17 cellular contexts compared by ENCODE assay signal in the genomic region with DNA sequence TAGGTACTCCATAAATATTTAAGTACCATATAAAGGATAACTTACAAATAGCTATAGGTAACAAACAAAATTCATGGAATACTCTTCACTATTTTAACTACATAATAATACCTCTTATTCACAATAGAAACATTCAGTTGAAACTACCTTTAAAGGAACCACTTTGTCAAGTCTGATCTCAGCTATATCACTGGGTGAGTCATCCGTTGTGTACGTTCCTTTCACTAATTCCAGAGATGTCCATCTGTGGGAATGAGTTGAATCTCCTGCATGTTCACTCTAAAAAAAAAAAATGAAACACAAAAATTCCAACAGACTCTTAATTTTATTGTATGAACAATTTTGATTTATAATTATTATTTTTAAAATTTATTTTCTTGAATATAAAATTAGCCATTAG.
DNase-seq lines count a peak whose midpoint lies in the region; ATAC-seq and TF ChIP-seq lines count a peak whose summit lies in the region.
"Had no signal": no experiment of that assay in that cellular context is flagged by ENCODE, and none has a peak within 500 bp of the region (broad histone marks: within the 10 kb centered on the region; RNA-seq: fewer than 3 reads in every experiment).

No MANE protein-coding gene starts in this region.

- H3K79me2 ChIP-seq in GM23248 (ENCODE audit: insufficient read depth) (no peaks in the 10 kb centered on the region), SK-N-SH (ENCODE audit: insufficient read depth) (no peaks in the 10 kb centered on the region)

- in situ Hi-C loops in GM23248 (cut with MboI), result no loop called here
- in situ Hi-C loops in transverse colon (cut with MboI; ENCODE audit: low pct_ligation_motif_present in 1 of 4, low pct_unique_long_range_greater_than_20kb in 1 of 4, low sequenced_read_pairs in 3 of 4), result no loop called here

- peak; percentile 29 for DNase-seq in GM23248
- DNase-seq in SK-N-SH, result no peak
- peak; percentile 85 for DNase-seq in epithelial cell of esophagus (ENCODE audit: low read depth)
- peak; percentile 70 for DNase-seq in non-pigmented ciliary epithelial cell (ENCODE audit: low read depth)
- no peak for DNase-seq in transverse colon
- DNase-seq in right cardiac atrium, result no peak
- DNase-seq: activated naive CD4-positive, alpha-beta T cell; body of pancreas; DMS79; dorsolateral prefrontal cortex; left ventricle myocardium superior; NCI-H146; stimulated activated CD4-positive, alpha-beta T cell treated with anti-CD3 and anti-CD28 coated beads, Interleukin-4, amount 100 ng/mL, for 24 hours had no signal

- no peaks in the 10 kb centered on the region for H3F3A ChIP-seq in GM23248 (ENCODE audit: insufficient read depth)
- H3F3A ChIP-seq in SK-N-SH (replicated peaks; ENCODE audit: insufficient read depth), result peaks cover 4% of the 10 kb centered on the region

- no peaks in the 10 kb centered on the region for H3K27me3 ChIP-seq in GM23248 (replicated peaks; ENCODE audit: insufficient read depth)
- no peaks in the 10 kb centered on the region for H3K27me3 ChIP-seq in SK-N-SH (ENCODE audit: insufficient read depth)
- peaks cover 5% of the 10 kb centered on the region for H3K27me3 ChIP-seq in transverse colon
- H3K27me3 ChIP-seq in right cardiac atrium (ENCODE audit: control insufficient read depth, insufficient read depth), result no peaks in the 10 kb centered on the region
- H3K27me3 ChIP-seq: BLaER1 treated with 17β-estradiol and CSF1 and Interleukin-3, amounts not matched to agents 10 nM and 100 nM; body of pancreas; dorsolateral prefrontal cortex; esophagus muscularis mucosa had no signal

- H3K27ac ChIP-seq in GM23248, result no peak overlapping the region
- H3K27ac ChIP-seq in SK-N-SH (ENCODE audit: low read depth in 2 of 2, low read length in 1 of 2), result no peak overlapping the region
- H3K27ac ChIP-seq in transverse colon, result no peak overlapping the region
- no peak overlapping the region for H3K27ac ChIP-seq in right cardiac atrium (ENCODE audit: low read length)
- H3K27ac ChIP-seq: BLaER1 treated with 17β-estradiol and CSF1 and Interleukin-3, amounts not matched to agents 10 nM and 100 nM; body of pancreas; dorsolateral prefrontal cortex; esophagus muscularis mucosa; thoracic aorta had no signal

- H3K9me3 ChIP-seq in GM23248 (ENCODE audit: low read depth) (no peaks in the 10 kb centered on the region), SK-N-SH (no peaks in the 10 kb centered on the region), transverse colon (no peaks in the 10 kb centered on the region), right cardiac atrium (ENCODE audit: control insufficient read depth, low read length) (no peaks in the 10 kb centered on the region)
- H3K9me3 ChIP-seq: BLaER1 treated with 17β-estradiol and CSF1 and Interleukin-3, amounts not matched to agents 10 nM and 100 nM; body of pancreas; esophagus muscularis mucosa; thoracic aorta had no signal

- no peaks in the 10 kb centered on the region for H3K9me2 ChIP-seq in GM23248 (ENCODE audit: insufficient read depth)
- H3K9me2 ChIP-seq in SK-N-SH, result no peaks in the 10 kb centered on the region

- POLR2A ChIA-PET in SK-N-SH (lab: Yijun Ruan, JAX), result no interaction called here

- ATAC-seq in GM19324 (IDR thresholded peaks at IDR 0.05; ENCODE audit: low FRiP score, unreplicated experiment), result no peak
- no peak for ATAC-seq in right cardiac atrium
- ATAC-seq: body of pancreas, left ventricle myocardium superior had no signal

- TF ChIP-seq POLR2A in transverse colon (IDR thresholded peaks at IDR 0.05), result no peak

- CTCF ChIA-PET in SK-N-SH (lab: Yijun Ruan, JAX), result interaction anchor here (1.2 kb wide), 1 partner anchor 302 kb away, joined by 4 read pairs; no protein-coding TSS in a partner anchor

- 80 to 82% methylated on average over 2 of the region's 2 CpGs for WGBS in GM23248 (ENCODE audit: low coverage in 1 of 2, low lambda C conversion rate in 2 of 2, missing lambda C conversion rate in 2 of 2), 2 experiments
- 60% methylated on average over 2 of the region's 2 CpGs for WGBS in SK-N-SH (ENCODE audit: low lambda C conversion rate)
- 94% methylated on average over 2 of the region's 2 CpGs for WGBS in transverse colon (ENCODE audit: low coverage in 1 of 2), 2 donors
- 87% methylated on average over 2 of the region's 2 CpGs for WGBS in right cardiac atrium

- peaks cover 70% of the 10 kb centered on the region for H3K36me3 ChIP-seq in GM23248 (ENCODE audit: low read depth)
- H3K36me3 ChIP-seq in SK-N-SH (replicated peaks in 1 of 2; ENCODE audit: control insufficient read depth in 1 of 2, insufficient read depth in 2 of 2, low read length in 1 of 2), result peaks cover 64 to 66% of the 10 kb centered on the region in 2 experiments
- H3K36me3 ChIP-seq in transverse colon, result peaks cover 0 to 55% (median 19%) of the 10 kb centered on the region in 4 donors

- no peak for TF ChIP-seq RAD21 in SK-N-SH (IDR thresholded peaks at IDR 0.05; ENCODE audit: low read length)

- intact Hi-C loops in transverse colon (cut with DNase I; ENCODE audit: low total_unique reads), result no loop called here
- intact Hi-C loops in right cardiac atrium (cut with DNase I), result no loop called here

- H3K4me1 ChIP-seq in GM23248 (ENCODE audit: insufficient read depth) (no peaks in the 10 kb centered on the region), SK-N-SH (ENCODE audit: control insufficient read depth in 1 of 2, insufficient read depth in 2 of 2, low read depth in 1 of 2, low read length in 1 of 2) (no peaks in the 10 kb centered on the region; a peak in 1 of 4 replicates), transverse colon (no peaks in the 10 kb centered on the region), right cardiac atrium (ENCODE audit: control insufficient read depth, insufficient read depth, low read length) (no peaks in the 10 kb centered on the region)
- H3K4me1 ChIP-seq: BLaER1 treated with 17β-estradiol and CSF1 and Interleukin-3, amounts not matched to agents 10 nM and 100 nM; body of pancreas; esophagus muscularis mucosa had no signal

- H4K20me1 ChIP-seq in GM23248 (ENCODE audit: insufficient read depth), result no peaks in the 10 kb centered on the region
- no peaks in the 10 kb centered on the region for H4K20me1 ChIP-seq in SK-N-SH (ENCODE audit: insufficient read depth)
- H4K20me1 ChIP-seq: BLaER1 treated with 17β-estradiol and CSF1 and Interleukin-3, amounts not matched to agents 10 nM and 100 nM had no signal

- H3K9ac ChIP-seq in GM23248 (no peak overlapping the region), SK-N-SH (no peak overlapping the region)
- H3K9ac ChIP-seq: BLaER1 treated with 17β-estradiol and CSF1 and Interleukin-3, amounts not matched to agents 10 nM and 100 nM had no signal

- no peak overlapping the region for H3K4me3 ChIP-seq in GM23248
- no peak overlapping the region for H3K4me3 ChIP-seq in SK-N-SH (ENCODE audit: low read depth in 2 of 2, low read length in 1 of 2)
- no peak overlapping the region for H3K4me3 ChIP-seq in epithelial cell of esophagus (ENCODE audit: low read length)
- H3K4me3 ChIP-seq in transverse colon, result no peak overlapping the region
- no peak overlapping the region for H3K4me3 ChIP-seq in right cardiac atrium (ENCODE audit: low read length)
- H3K4me3 ChIP-seq: BLaER1 treated with 17β-estradiol and CSF1 and Interleukin-3, amounts not matched to agents 10 nM and 100 nM; body of pancreas; dorsolateral prefrontal cortex; esophagus muscularis mucosa; thoracic aorta had no signal

- TF ChIP-seq EP300 in SK-N-SH (IDR thresholded peaks at IDR 0.05; ENCODE audit: borderline replicate concordance in 1 of 2, low read depth in 1 of 2, low read length in 1 of 2), result no peak
- no peak for TF ChIP-seq EP300 in transverse colon (IDR thresholded peaks at IDR 0.05; ENCODE audit: low read depth)

- no peak for TF ChIP-seq CTCF in SK-N-SH (IDR thresholded peaks at IDR 0.05)
- no peak for TF ChIP-seq CTCF in epithelial cell of esophagus (IDR thresholded peaks at IDR 0.05; ENCODE audit: insufficient read depth, low read depth, low read length, missing control alignments)
- TF ChIP-seq CTCF in transverse colon (IDR thresholded peaks at IDR 0.05), result no peak

- H2AFZ ChIP-seq in GM23248 (no peak overlapping the region), SK-N-SH (ENCODE audit: low read depth) (no peak overlapping the region)

- H3K4me2 ChIP-seq in GM23248 (ENCODE audit: unreplicated experiment) (no peak overlapping the region), SK-N-SH (no peak overlapping the region)
- H3K4me2 ChIP-seq: BLaER1 treated with 17β-estradiol and CSF1 and Interleukin-3, amounts not matched to agents 10 nM and 100 nM had no signal

TF ChIP-seq in SK-N-SH, 30 proteins besides CTCF, POLR2A, EP300 and RAD21:
- TF ChIP-seq TEAD4 (IDR thresholded peaks at IDR 0.05; ENCODE audit: borderline replicate concordance, insufficient read depth) (no peak), FOSL2 (IDR thresholded peaks at IDR 0.05; ENCODE audit: borderline replicate concordance, low read depth) (peak; percentile 60; the same call in 1 of the 2 replicates), SIN3A (IDR thresholded peaks at IDR 0.05; ENCODE audit: borderline replicate concordance, low read depth, low read length) (no peak), JUND (IDR thresholded peaks at IDR 0.05) (0 out of 2 replicates have a peak, but pooled peaks have one; percentile 38), PBX3 (IDR thresholded peaks at IDR 0.05) (no peak), FOXJ3 (CRISPR knock-in tag; IDR thresholded peaks at IDR 0.05) (no peak), IRF3 (IDR thresholded peaks at IDR 0.05; ENCODE audit: low read depth, low read length) (no peak), RFX5 (IDR thresholded peaks at IDR 0.05; ENCODE audit: low read length) (no peak)
TF ChIP-seq in SK-N-SH: peak in this region for 2.

Comparison
In these comparisons a context has a peak if more than half of its experiments do, and no peak if none do; other contexts are left out.
1. DNase-seq: peak in GM23248 (single experiment), epithelial cell of esophagus (single experiment) and non-pigmented ciliary epithelial cell (single experiment); none in SK-N-SH (single experiment), transverse colon (single experiment) and right cardiac atrium (0 of 3).